Comparison of ENCODE assay signal across 24 cellular contexts in the genomic region with DNA sequence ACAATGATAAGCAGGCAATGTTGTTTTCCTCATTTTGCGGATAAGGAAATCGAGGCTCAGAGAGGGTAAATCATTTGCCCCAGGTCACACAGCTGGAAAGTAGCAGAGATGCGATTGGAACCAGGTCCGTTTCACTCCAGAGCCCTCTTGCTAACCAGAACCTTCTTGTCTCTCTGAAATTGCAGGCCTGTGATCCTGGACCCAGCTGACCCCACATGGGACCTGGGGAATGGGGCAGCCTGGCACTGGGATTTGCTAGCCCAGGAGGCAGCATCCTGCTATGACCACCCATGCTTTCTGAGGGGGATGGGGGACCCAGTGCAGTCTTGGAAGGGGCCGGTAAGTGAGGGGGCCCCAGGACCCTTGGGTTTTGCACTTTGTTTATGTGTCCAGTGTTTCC. TPM values are rescaled to one million over a fixed set of nuclear protein-coding genes. Genes with fewer than 3 reads are reported as not detected.
DNase-seq lines count a peak whose midpoint lies in the region; ATAC-seq, FAIRE-seq and TF ChIP-seq lines count a peak whose summit lies in the region.
"Had no signal": no experiment of that assay in that cellular context is flagged by ENCODE, and none has a peak within 500 bp of the region (broad histone marks: within the 10 kb centered on the region; RNA-seq: fewer than 3 reads in every experiment).

No MANE protein-coding gene starts in this region.

- no peak for FAIRE-seq in HepG2 (lab: Jason Lieb, UNC)
- no peak for FAIRE-seq in H1 (lab: Jason Lieb, UNC)
- FAIRE-seq: A204.1, GM12891, GM18507, GM19239 had no signal

- H3K23ac ChIP-seq in H1 (ENCODE audit: insufficient read length) (no peak overlapping the region), neuronal stem cell (ENCODE audit: low read depth, low read length, poor library complexity) (no peak overlapping the region)

- BruUV-seq in HepG2 (replicated peaks; lab: Mats Ljungman, UMichigan): no TSS peak

- H3K36me3 ChIP-seq in HepG2 (replicated peaks in 1 of 2; ENCODE audit: control insufficient read depth in 1 of 2, insufficient read depth in 2 of 2, low read length in 2 of 2): peaks cover 2 to 18% of the 10 kb centered on the region in 2 experiments; a peak in 4 of 5 replicates
- no peaks in the 10 kb centered on the region for H3K36me3 ChIP-seq in right lobe of liver
- no peaks in the 10 kb centered on the region for H3K36me3 ChIP-seq in H1 (ENCODE audit: control insufficient read depth in 2 of 4, insufficient read depth in 4 of 4, low read length in 3 of 4)
- no peaks in the 10 kb centered on the region for H3K36me3 ChIP-seq in neuronal stem cell (replicated peaks in 1 of 2; ENCODE audit: control insufficient read depth in 2 of 2, insufficient read depth in 2 of 2, low read length in 2 of 2)
- H3K36me3 ChIP-seq in aorta (ENCODE audit: control insufficient read depth in 1 of 2, insufficient read depth in 2 of 2, low read length in 1 of 2): peaks cover 1 to 5% of the 10 kb centered on the region in 2 donors

- WGBS in HepG2 (ENCODE audit: low lambda C conversion rate): 95% methylated on average over 4 of the region's 5 CpGs
- WGBS in right lobe of liver (ENCODE audit: insufficient coverage, low coverage, low lambda C conversion rate, missing lambda C conversion rate): no CpG with 5 or more reads among the region's 5 CpGs
- 93% methylated on average over 5 of the region's 5 CpGs; no CpG with 5 or more reads in 1 of the 2 experiments for WGBS in H1 (ENCODE audit: extremely low coverage in 1 of 2, insufficient coverage in 1 of 2, insufficient read length in 1 of 2, insufficient replicate concordance in 2 of 2, low coverage in 1 of 2, low lambda C conversion rate in 2 of 2, missing lambda C conversion rate in 1 of 2), 2 experiments
- no CpG with 5 or more reads among the region's 5 CpGs for WGBS in neuronal stem cell (ENCODE audit: extremely low coverage in 2 of 2, insufficient read length in 2 of 2, insufficient replicate concordance in 1 of 2), 2 donors
- WGBS in aorta, 2 donors: 90 to 96% methylated on average over 5 of the region's 5 CpGs

- intact Hi-C loops in HepG2 (cut with micrococcal nuclease; ENCODE audit: unreplicated experiment): no loop called here
- intact Hi-C loops in right lobe of liver (cut with DNase I): no loop called here
- intact Hi-C loops in aorta (cut with DNase I): no loop called here

- H2BK120ac ChIP-seq in H1 (replicated peaks; ENCODE audit: low read depth, low read length): no peak overlapping the region
- no peak overlapping the region for H2BK120ac ChIP-seq in neuronal stem cell (ENCODE audit: low read depth, low read length)

- H3K4me1 ChIP-seq in HepG2 (ENCODE audit: insufficient read depth, low read length) (no peaks in the 10 kb centered on the region), right lobe of liver (no peaks in the 10 kb centered on the region), H1 (replicated peaks in 1 of 4; ENCODE audit: control insufficient read depth in 3 of 4, insufficient read depth in 4 of 4, low read length in 3 of 4) (0 out of 7 replicates have a peak, but pooled peaks cover 0 to 3% (median 0%) of the 10 kb centered on the region in 4 experiments), neuronal stem cell (ENCODE audit: control insufficient read depth in 2 of 2, insufficient read depth in 1 of 2, low read depth in 1 of 2, low read length in 2 of 2) (no peaks in the 10 kb centered on the region), aorta (ENCODE audit: control insufficient read depth in 1 of 2, insufficient read depth in 2 of 2, low read length in 2 of 2) (no peaks in the 10 kb centered on the region)
- H3K4me1 ChIP-seq: BE2C; BLaER1 treated with 17β-estradiol and CSF1 and Interleukin-3, amounts not matched to agents 10 nM and 100 nM had no signal

- CTCF ChIA-PET in HepG2 (lab: Yijun Ruan, JAX; ENCODE audit: low intra/inter-chr PET ratio, low total read pairs): no interaction called here
- CTCF ChIA-PET in H1 (lab: Charles Lee; ENCODE audit: partially characterized antibody): interaction anchor here (0.8 to 1.0 kb wide), 2 partner anchors 47 to 55 kb away, joined by 3 read pairs; no protein-coding TSS in a partner anchor

- TF ChIP-seq CTCF in HepG2 (CRISPR knock-in tag; IDR thresholded peaks at IDR 0.05): no peak
- TF ChIP-seq CTCF in right lobe of liver (IDR thresholded peaks at IDR 0.05): no peak
- TF ChIP-seq CTCF in H1 (IDR thresholded peaks at IDR 0.05; ENCODE audit: control extremely low read depth in 1 of 3, insufficient read depth in 1 of 3, low read depth in 1 of 3, low read length in 3 of 3): no peak

- no peak overlapping the region for H3K4ac ChIP-seq in H1 (replicated peaks; ENCODE audit: insufficient read length, low read depth, low read length)
- no peak overlapping the region for H3K4ac ChIP-seq in neuronal stem cell (ENCODE audit: low read length)

- H3K14ac ChIP-seq in H1 (ENCODE audit: insufficient read length): no peak overlapping the region
- no peak overlapping the region for H3K14ac ChIP-seq in neuronal stem cell (ENCODE audit: low read length)

- DNase-seq in HepG2 (ENCODE audit: low spot score): no peak
- no peak for DNase-seq in right lobe of liver
- no peak for DNase-seq in H1 (ENCODE audit: low read depth in 1 of 2, low spot score in 2 of 2)
- DNase-seq in neuronal stem cell (ENCODE audit: low spot score): no peak
- no peak for DNase-seq in aorta
- no peak for DNase-seq in mesenteric fat pad (ENCODE audit: low spot score)
- DNase-seq: BE2C; CD4-positive, alpha-beta T cell; CD8-positive, alpha-beta memory T cell; DMS53; DMS79 treated with DMSO at 0.1 percent for 48 hours; GF-D8; GM23248; H9; HFFc6 had no signal

- H3K23me2 ChIP-seq in H1 (ENCODE audit: low read depth, low read length): no peaks in the 10 kb centered on the region

- H3K27ac ChIP-seq in HepG2 (ENCODE audit: extremely low read length, insufficient read depth, low read length) (no peak overlapping the region), right lobe of liver (no peak overlapping the region), H1 (ENCODE audit: low read depth, low read length) (no peak overlapping the region), neuronal stem cell (replicated peaks; ENCODE audit: low read length) (no peak overlapping the region), aorta (ENCODE audit: low read depth in 1 of 2, low read length in 2 of 2) (no peak overlapping the region)
- H3K27ac ChIP-seq: 22Rv1; BLaER1 treated with 17β-estradiol and CSF1 and Interleukin-3, amounts not matched to agents 10 nM and 100 nM; GM23248 had no signal

- H2BK12ac ChIP-seq in H1 (ENCODE audit: low read depth, low read length) (no peak overlapping the region), neuronal stem cell (ENCODE audit: low read length) (no peak overlapping the region)

- no peak overlapping the region for H2AK5ac ChIP-seq in H1 (ENCODE audit: low read depth, low read length)
- H2AK5ac ChIP-seq in neuronal stem cell (ENCODE audit: low read depth, low read length): no peak overlapping the region

- H4K8ac ChIP-seq in H1 (ENCODE audit: extremely low read depth, insufficient read depth, low read length) (no peak overlapping the region), neuronal stem cell (ENCODE audit: low read depth, low read length) (no peak overlapping the region)

- H3K4me2 ChIP-seq in HepG2 (ENCODE audit: low read depth, low read length): no peak overlapping the region
- H3K4me2 ChIP-seq in H1 (ENCODE audit: insufficient read depth in 1 of 2, low read depth in 2 of 2, low read length in 2 of 2): no peak overlapping the region
- H3K4me2 ChIP-seq in neuronal stem cell (ENCODE audit: insufficient read depth, low read length, poor library complexity, severe bottlenecking): no peak overlapping the region
- H3K4me2 ChIP-seq: BLaER1 treated with 17β-estradiol and CSF1 and Interleukin-3, amounts not matched to agents 10 nM and 100 nM had no signal

- H3K79me1 ChIP-seq in H1 (ENCODE audit: low read depth, low read length) (no peaks in the 10 kb centered on the region), neuronal stem cell (ENCODE audit: low read depth, low read length) (no peaks in the 10 kb centered on the region)

- H3K9me3 ChIP-seq in HepG2 (ENCODE audit: low read length) (no peaks in the 10 kb centered on the region), right lobe of liver (no peaks in the 10 kb centered on the region), H1 (ENCODE audit: insufficient read depth in 2 of 2, low read depth in 1 of 2, low read length in 1 of 2) (no peaks in the 10 kb centered on the region), neuronal stem cell (replicated peaks in 1 of 2; ENCODE audit: control insufficient read depth in 2 of 2, insufficient read depth in 1 of 2, low read depth in 1 of 2, low read length in 2 of 2) (peaks cover 0 to 1% of the 10 kb centered on the region in 2 donors), aorta (ENCODE audit: control insufficient read depth, low read length) (no peaks in the 10 kb centered on the region)
- H3K9me3 ChIP-seq: BE2C had no signal

- H3K18ac ChIP-seq in H1 (ENCODE audit: extremely low read depth, low read length) (no peak overlapping the region), neuronal stem cell (ENCODE audit: low read length) (no peak overlapping the region)

- H2BK5ac ChIP-seq in H1 (ENCODE audit: low read depth, low read length) (no peak overlapping the region), neuronal stem cell (ENCODE audit: low read length) (peak overlapping the region; percentile 29)

- no peak for TF ChIP-seq RAD21 in HepG2 (CRISPR knock-in tag; IDR thresholded peaks at IDR 0.05)
- no peak for TF ChIP-seq RAD21 in H1 (IDR thresholded peaks at IDR 0.05 in 1 of 2, conservative IDR thresholded peaks at IDR 0.05 in 1 of 2; ENCODE audit: low read depth in 2 of 2, low read length in 2 of 2)

- TF ChIP-seq EP300 in HepG2 (IDR thresholded peaks at IDR 0.05; ENCODE audit: low read depth in 2 of 2, low read length in 2 of 2) (no peak), HepG2 (CRISPR knock-in tag; IDR thresholded peaks at IDR 0.05; ENCODE audit: borderline replicate concordance) (no peak), H1 (IDR thresholded peaks at IDR 0.05; ENCODE audit: borderline replicate concordance in 1 of 2, low read depth in 2 of 2, low read length in 2 of 2) (no peak)

- no peak overlapping the region for H2BK15ac ChIP-seq in H1 (ENCODE audit: low read length)
- no peak overlapping the region for H2BK15ac ChIP-seq in neuronal stem cell (ENCODE audit: low read length)

- H4K20me1 ChIP-seq in HepG2 (ENCODE audit: insufficient read depth, low read length) (no peaks in the 10 kb centered on the region), H1 (replicated peaks in 1 of 2; ENCODE audit: control insufficient read depth in 1 of 2, insufficient read depth in 2 of 2, low read length in 2 of 2) (no peaks in the 10 kb centered on the region)
- H4K20me1 ChIP-seq: BLaER1 treated with 17β-estradiol and CSF1 and Interleukin-3, amounts not matched to agents 10 nM and 100 nM had no signal

- no peak overlapping the region for H2AFZ ChIP-seq in HepG2 (ENCODE audit: low read length)
- no peak overlapping the region for H2AFZ ChIP-seq in H1 (ENCODE audit: low read length)
- no peak overlapping the region for H2AFZ ChIP-seq in neuronal stem cell (ENCODE audit: low read length)
- H2AFZ ChIP-seq: GM23248 had no signal

- no peak overlapping the region for H3K56ac ChIP-seq in H1 (replicated peaks; ENCODE audit: insufficient read length, low read depth, low read length)

- H3K27me3 ChIP-seq in HepG2 (ENCODE audit: control insufficient read depth in 1 of 2, insufficient read depth in 2 of 2, low read length in 2 of 2) (no peaks in the 10 kb centered on the region), right lobe of liver (no peaks in the 10 kb centered on the region), H1 (replicated peaks in 1 of 4; ENCODE audit: control insufficient read depth in 3 of 4, extremely low read depth in 1 of 4, insufficient read depth in 3 of 4, low read length in 3 of 4) (no peaks in the 10 kb centered on the region), neuronal stem cell (ENCODE audit: control insufficient read depth in 3 of 3, insufficient read depth in 3 of 3, low read depth in 1 of 3, low read length in 3 of 3) (no peaks in the 10 kb centered on the region), aorta (ENCODE audit: control insufficient read depth in 1 of 2, insufficient read depth in 2 of 2, low read length in 1 of 2) (no peaks in the 10 kb centered on the region)
- H3K27me3 ChIP-seq: BE2C; BLaER1 treated with 17β-estradiol and CSF1 and Interleukin-3, amounts not matched to agents 10 nM and 100 nM had no signal

- no peak for TF ChIP-seq POLR2A in HepG2 (IDR thresholded peaks at IDR 0.05; ENCODE audit: insufficient read depth in 1 of 2, low read depth in 2 of 2, low read length in 2 of 2)
- no peak for TF ChIP-seq POLR2A in right lobe of liver (IDR thresholded peaks at IDR 0.05)
- no peak for TF ChIP-seq POLR2A in H1 (IDR thresholded peaks at IDR 0.05; ENCODE audit: control extremely low read depth in 1 of 2, low read depth in 2 of 2, low read length in 2 of 2)

- no peak overlapping the region for H2BK20ac ChIP-seq in H1 (ENCODE audit: low read length)

- H4K91ac ChIP-seq in H1 (replicated peaks; ENCODE audit: insufficient read length, low read length) (no peak overlapping the region), neuronal stem cell (ENCODE audit: low read depth, low read length, poor library complexity) (no peak overlapping the region)

- no peak overlapping the region for H3K9ac ChIP-seq in HepG2 (ENCODE audit: insufficient read depth, low read depth, low read length)
- H3K9ac ChIP-seq in H1 (replicated peaks in 1 of 4; ENCODE audit: extremely low read depth in 1 of 4, low read depth in 3 of 4, low read length in 3 of 4): no peak overlapping the region
- no peak overlapping the region for H3K9ac ChIP-seq in neuronal stem cell (ENCODE audit: low read depth, low read length, poor library complexity)
- H3K9ac ChIP-seq: BLaER1 treated with 17β-estradiol and CSF1 and Interleukin-3, amounts not matched to agents 10 nM and 100 nM; GM23248 had no signal

- in situ Hi-C loops in HepG2 (cut with HindIII; ENCODE audit: extremely low pct_ligation_motif_present, low pct_unique_long_range_greater_than_20kb): no loop called here

- POLR2A ChIA-PET in HepG2 (lab: Yijun Ruan, JAX) (interaction anchor here (0.7 kb wide), 1 partner anchor 41 kb away, joined by 3 read pairs; the partner anchor contains the start of gene OAS1), H1 (lab: Charles Lee; ENCODE audit: partially characterized antibody) (no interaction called here)

- no peaks in the 10 kb centered on the region for H3K79me2 ChIP-seq in HepG2 (ENCODE audit: insufficient read depth, low read length)
- H3K79me2 ChIP-seq in H1 (ENCODE audit: control insufficient read depth in 1 of 2, insufficient read depth in 2 of 2, low read length in 2 of 2): no peaks in the 10 kb centered on the region

- H4K5ac ChIP-seq in H1 (ENCODE audit: insufficient read length, low read depth, low read length): no peak overlapping the region

- no peak for ATAC-seq in HepG2
- no peak for ATAC-seq in right lobe of liver
- ATAC-seq in GM19023 (IDR thresholded peaks at IDR 0.05; ENCODE audit: unreplicated experiment): no peak
- ATAC-seq in aorta (ENCODE audit: low FRiP score): no peak
- ATAC-seq: HCT116 had no signal

- H3K4me3 ChIP-seq in HepG2 (replicated peaks in 1 of 3; ENCODE audit: insufficient read depth in 1 of 3, low read depth in 2 of 3, low read length in 3 of 3): no peak overlapping the region
- no peak overlapping the region for H3K4me3 ChIP-seq in right lobe of liver
- H3K4me3 ChIP-seq in H1 (ENCODE audit: extremely low read depth in 1 of 4, insufficient read depth in 2 of 4, low read depth in 3 of 4, low read length in 4 of 4): no peak overlapping the region
- H3K4me3 ChIP-seq in neuronal stem cell (ENCODE audit: low read length in 2 of 2): no peak overlapping the region
- no peak overlapping the region for H3K4me3 ChIP-seq in aorta (ENCODE audit: low read length in 2 of 2)
- H3K4me3 ChIP-seq: BLaER1 treated with 17β-estradiol and CSF1 and Interleukin-3, amounts not matched to agents 10 nM and 100 nM; GM23248 had no signal

RNA-seq across cellular contexts. Expression of gene OAS3, which starts 9.5 kb away (rescaled TPM):
- 10.5 and 16.7 TPM in 2 replicates for total RNA-seq in HepG2 (2016; rRNA removed; fragmentation: Illumina TruSeq; extraction: Trizol)
- 0.79 and 0.81 TPM in 2 replicates for total RNA-seq in HepG2 (2016; cell fraction: cytosol; rRNA removed; fragmentation: Illumina TruSeq; extraction: Trizol; ENCODE audit: low read depth)
- total RNA-seq in HepG2 (2016; cell fraction: insoluble cytoplasmic fraction; rRNA removed; fragmentation: Illumina TruSeq; extraction: Trizol): 11.3 and 14.6 TPM in 2 replicates
- 3.8 and 3.9 TPM in 2 replicates for total RNA-seq in HepG2 (2016; cell fraction: membrane; rRNA removed; fragmentation: Illumina TruSeq; extraction: Trizol)
- 8.6 and 11.6 TPM in 2 replicates for total RNA-seq in HepG2 (2016; cell fraction: nucleus; rRNA removed; fragmentation: Illumina TruSeq; extraction: Trizol)
- 4.8 and 6.7 TPM in 2 replicates for polyA plus RNA-seq in HepG2 (2011; rRNA removed)
- 3.6 TPM in 2 replicates for polyA plus RNA-seq in HepG2 (2011; cell fraction: cytosol; rRNA removed)
- 16.1 and 17.1 TPM in 2 replicates for polyA plus RNA-seq in HepG2 (2011; cell fraction: nucleus; rRNA removed)
- 4.8 and 5.6 TPM in 2 replicates for polyA plus RNA-seq in HepG2 (2012)
- polyA plus RNA-seq in HepG2 (2016; cell fraction: cytosol; fragmentation: Illumina TruSeq; extraction: Trizol; ENCODE audit: low read depth): 0.70 and 0.71 TPM in 2 replicates
- polyA plus RNA-seq in HepG2 (2016; cell fraction: insoluble cytoplasmic fraction; fragmentation: Illumina TruSeq; extraction: Trizol; ENCODE audit: low read depth): 12.8 and 14.3 TPM in 2 replicates
- polyA plus RNA-seq in HepG2 (2016; cell fraction: membrane; fragmentation: Illumina TruSeq; extraction: Trizol; ENCODE audit: low read depth): 2.1 and 2.2 TPM in 2 replicates
- polyA plus RNA-seq in HepG2 (2016; cell fraction: nucleus; fragmentation: Illumina TruSeq; extraction: Trizol; ENCODE audit: insufficient read depth, low read depth): 10.5 and 12.9 TPM in 2 replicates
- 35.2 and 111 TPM in 2 replicates for polyA minus RNA-seq in HepG2 (2011; rRNA and poly(A)+ RNA removed; ENCODE audit: low replicate concordance)
- polyA minus RNA-seq in HepG2 (2011; cell fraction: cytosol; rRNA and poly(A)+ RNA removed): 6.7 and 6.8 TPM in 2 replicates
- 12.4 and 16.2 TPM in 2 replicates for polyA minus RNA-seq in HepG2 (2011; cell fraction: nucleus; rRNA and poly(A)+ RNA removed)
- 10 to 100 TPM in 1 of 6 experiments, 1 to 10 TPM in 5; 4.4 to 10.2 (median 7.2) TPM for total RNA-seq in right lobe of liver
- total RNA-seq in H1 (2021; fragmentation: NEBNext Ultra II Directional; extraction: Animal tissue kit (Norgen Biotek cat#: 25700)): 0.73 and 1.1 TPM in 2 replicates
- 3.7 and 4.3 TPM in 2 replicates for polyA plus RNA-seq in H1 (2011; rRNA removed)
- 1.8 TPM for polyA plus RNA-seq in H1 (2011; cell fraction: cytosol; rRNA removed)
- 3.3 TPM for polyA plus RNA-seq in H1 (2011; cell fraction: nucleus; rRNA removed)
- polyA plus RNA-seq in H1 (2012, experiment 1 of 2): 1.1 to 2.0 TPM (median 1.6 TPM) in 4 replicates
- polyA plus RNA-seq in H1 (2012, experiment 2 of 2): 0.89 TPM
- 0.49 TPM for polyA plus RNA-seq in H1 (2013, experiment 1 of 2)
- 0.42 TPM for polyA plus RNA-seq in H1 (2013, experiment 2 of 2)
- polyA minus RNA-seq in H1 (2011; rRNA and poly(A)+ RNA removed): 3.6 and 9.5 TPM in 2 replicates
- 3.4 TPM for polyA minus RNA-seq in H1 (2011; cell fraction: cytosol; rRNA and poly(A)+ RNA removed)
- polyA minus RNA-seq in H1 (2011; cell fraction: nucleus; rRNA and poly(A)+ RNA removed): 2.7 TPM
- polyA plus RNA-seq in neuronal stem cell (2013, experiment 1 of 2): 0.01 TPM
- 0.03 TPM for polyA plus RNA-seq in neuronal stem cell (2013, experiment 2 of 2)
- total RNA-seq in aorta: 10 to 100 TPM; 16.7 to 19.1 TPM
- 1 to 10 TPM; 2.6 to 4.8 TPM for polyA plus RNA-seq in aorta
- 34.7 TPM for total RNA-seq in mesenteric fat pad

RNA-seq across cellular contexts. Expression of gene OAS2, which starts 30.6 kb away (rescaled TPM):
- 0.24 and 0.44 TPM in 2 replicates for total RNA-seq in HepG2 (2016; rRNA removed; fragmentation: Illumina TruSeq; extraction: Trizol)
- not detected in 2 replicates for total RNA-seq in HepG2 (2016; cell fraction: cytosol; rRNA removed; fragmentation: Illumina TruSeq; extraction: Trizol; ENCODE audit: low read depth)
- 0.11 TPM in 1 of 2 replicates, not detected in the other for total RNA-seq in HepG2 (2016; cell fraction: insoluble cytoplasmic fraction; rRNA removed; fragmentation: Illumina TruSeq; extraction: Trizol)
- total RNA-seq in HepG2 (2016; cell fraction: membrane; rRNA removed; fragmentation: Illumina TruSeq; extraction: Trizol): 0.10 TPM in 1 of 2 replicates, not detected in the other
- total RNA-seq in HepG2 (2016; cell fraction: nucleus; rRNA removed; fragmentation: Illumina TruSeq; extraction: Trizol): not detected in 2 replicates
- polyA plus RNA-seq in HepG2 (2011; rRNA removed): 0.05 and 0.10 TPM in 2 replicates
- polyA plus RNA-seq in HepG2 (2011; cell fraction: cytosol; rRNA removed): 0.07 and 0.09 TPM in 2 replicates
- 0.13 and 0.23 TPM in 2 replicates for polyA plus RNA-seq in HepG2 (2011; cell fraction: nucleus; rRNA removed)
- not detected in 2 replicates for polyA plus RNA-seq in HepG2 (2012)
- polyA plus RNA-seq in HepG2 (2016; cell fraction: cytosol; fragmentation: Illumina TruSeq; extraction: Trizol; ENCODE audit: low read depth): not detected in 2 replicates
- 0.20 TPM in 1 of 2 replicates, not detected in the other for polyA plus RNA-seq in HepG2 (2016; cell fraction: insoluble cytoplasmic fraction; fragmentation: Illumina TruSeq; extraction: Trizol; ENCODE audit: low read depth)
- not detected in 2 replicates for polyA plus RNA-seq in HepG2 (2016; cell fraction: membrane; fragmentation: Illumina TruSeq; extraction: Trizol; ENCODE audit: low read depth)
- not detected in 2 replicates for polyA plus RNA-seq in HepG2 (2016; cell fraction: nucleus; fragmentation: Illumina TruSeq; extraction: Trizol; ENCODE audit: insufficient read depth, low read depth)
- polyA minus RNA-seq in HepG2 (2011; rRNA and poly(A)+ RNA removed; ENCODE audit: low replicate concordance): 0.98 TPM in 1 of 2 replicates, not detected in the other
- not detected in 2 replicates for polyA minus RNA-seq in HepG2 (2011; cell fraction: cytosol; rRNA and poly(A)+ RNA removed)
- polyA minus RNA-seq in HepG2 (2011; cell fraction: nucleus; rRNA and poly(A)+ RNA removed): not detected in 2 replicates
- total RNA-seq in right lobe of liver: 10 to 100 TPM in 1 of 6 experiments, 1 to 10 TPM in 5; 5.2 to 13.4 (median 7.1) TPM
- not detected in 2 replicates for total RNA-seq in H1 (2021; fragmentation: NEBNext Ultra II Directional; extraction: Animal tissue kit (Norgen Biotek cat#: 25700))
- polyA plus RNA-seq in H1 (2011; rRNA removed): 0.06 TPM in 1 of 2 replicates, not detected in the other
- polyA plus RNA-seq in H1 (2011; cell fraction: cytosol; rRNA removed): not detected
- polyA plus RNA-seq in H1 (2011; cell fraction: nucleus; rRNA removed): not detected
- polyA plus RNA-seq in H1 (2012, experiment 1 of 2): 0.06 to 0.20 TPM in 2 of 4 replicates, not detected in the others
- not detected for polyA plus RNA-seq in H1 (2012, experiment 2 of 2)
- polyA plus RNA-seq in H1 (2013, experiment 1 of 2): 0.02 TPM
- polyA plus RNA-seq in H1 (2013, experiment 2 of 2): 0.06 TPM
- polyA minus RNA-seq in H1 (2011; rRNA and poly(A)+ RNA removed): 0.06 and 0.07 TPM in 2 replicates
- polyA minus RNA-seq in H1 (2011; cell fraction: cytosol; rRNA and poly(A)+ RNA removed): not detected
- not detected for polyA minus RNA-seq in H1 (2011; cell fraction: nucleus; rRNA and poly(A)+ RNA removed)
- polyA plus RNA-seq in neuronal stem cell (2013, experiment 1 of 2): 0.01 TPM
- polyA plus RNA-seq in neuronal stem cell (2013, experiment 2 of 2): not detected
- total RNA-seq in aorta: 10 to 100 TPM; 12.6 to 18.6 TPM
- 1 to 10 TPM; 4.8 to 8.1 TPM for polyA plus RNA-seq in aorta
- 36.6 TPM for total RNA-seq in mesenteric fat pad
- total RNA-seq: G401, H9 had no signal

RNA-seq across cellular contexts. Expression of gene OAS1, which starts 41.0 kb away (rescaled TPM):
- total RNA-seq in HepG2 (2016; rRNA removed; fragmentation: Illumina TruSeq; extraction: Trizol) (6.5 and 7.5 TPM in 2 replicates), right lobe of liver (10 to 100 TPM; 19.2 to 23.0 (median 22.5) TPM), aorta (10 to 100 TPM; 20.9 to 25.0 TPM), mesenteric fat pad (53.4 TPM)
- 1.1 and 1.7 TPM in 2 replicates for total RNA-seq in HepG2 (2016; cell fraction: cytosol; rRNA removed; fragmentation: Illumina TruSeq; extraction: Trizol; ENCODE audit: low read depth)
- total RNA-seq in HepG2 (2016; cell fraction: insoluble cytoplasmic fraction; rRNA removed; fragmentation: Illumina TruSeq; extraction: Trizol): 6.6 and 7.4 TPM in 2 replicates
- 2.5 and 2.8 TPM in 2 replicates for total RNA-seq in HepG2 (2016; cell fraction: membrane; rRNA removed; fragmentation: Illumina TruSeq; extraction: Trizol)
- 3.5 and 4.5 TPM in 2 replicates for total RNA-seq in HepG2 (2016; cell fraction: nucleus; rRNA removed; fragmentation: Illumina TruSeq; extraction: Trizol)
- polyA plus RNA-seq in HepG2 (2011; rRNA removed) (10.6 and 17.5 TPM in 2 replicates), H1 (2011; rRNA removed) (0.13 and 0.23 TPM in 2 replicates), aorta (10 to 100 TPM in 1 of 2 donors, 1 to 10 TPM in 1; 3.8 to 26.0 TPM)
- 12.2 and 13.8 TPM in 2 replicates for polyA plus RNA-seq in HepG2 (2011; cell fraction: cytosol; rRNA removed)
- polyA plus RNA-seq in HepG2 (2011; cell fraction: nucleus; rRNA removed): 8.3 and 11.0 TPM in 2 replicates
- 7.5 and 8.1 TPM in 2 replicates for polyA plus RNA-seq in HepG2 (2012)
- 1.2 and 1.9 TPM in 2 replicates for polyA plus RNA-seq in HepG2 (2016; cell fraction: cytosol; fragmentation: Illumina TruSeq; extraction: Trizol; ENCODE audit: low read depth)
- 8.9 and 10.5 TPM in 2 replicates for polyA plus RNA-seq in HepG2 (2016; cell fraction: insoluble cytoplasmic fraction; fragmentation: Illumina TruSeq; extraction: Trizol; ENCODE audit: low read depth)
- 1.7 and 2.1 TPM in 2 replicates for polyA plus RNA-seq in HepG2 (2016; cell fraction: membrane; fragmentation: Illumina TruSeq; extraction: Trizol; ENCODE audit: low read depth)
- polyA plus RNA-seq in HepG2 (2016; cell fraction: nucleus; fragmentation: Illumina TruSeq; extraction: Trizol; ENCODE audit: insufficient read depth, low read depth): 5.1 and 5.6 TPM in 2 replicates
- polyA minus RNA-seq in HepG2 (2011; rRNA and poly(A)+ RNA removed; ENCODE audit: low replicate concordance): 18.8 and 54.6 TPM in 2 replicates
- 4.9 and 5.5 TPM in 2 replicates for polyA minus RNA-seq in HepG2 (2011; cell fraction: cytosol; rRNA and poly(A)+ RNA removed)
- polyA minus RNA-seq in HepG2 (2011; cell fraction: nucleus; rRNA and poly(A)+ RNA removed): 6.3 and 12.1 TPM in 2 replicates
- total RNA-seq in H1 (2021; fragmentation: NEBNext Ultra II Directional; extraction: Animal tissue kit (Norgen Biotek cat#: 25700)): not detected in 2 replicates
- 0.10 TPM for polyA plus RNA-seq in H1 (2011; cell fraction: cytosol; rRNA removed)
- 0.06 TPM for polyA plus RNA-seq in H1 (2011; cell fraction: nucleus; rRNA removed)
- 0.26 to 0.72 TPM (median 0.36 TPM) in 3 of 4 replicates, not detected in the other for polyA plus RNA-seq in H1 (2012, experiment 1 of 2)
- 0.17 TPM for polyA plus RNA-seq in H1 (2012, experiment 2 of 2)
- not detected for polyA plus RNA-seq in H1 (2013, experiment 1 of 2)
- polyA plus RNA-seq in H1 (2013, experiment 2 of 2): not detected
- polyA minus RNA-seq in H1 (2011; rRNA and poly(A)+ RNA removed): not detected in 2 replicates
- not detected for polyA minus RNA-seq in H1 (2011; cell fraction: cytosol; rRNA and poly(A)+ RNA removed)
- not detected for polyA minus RNA-seq in H1 (2011; cell fraction: nucleus; rRNA and poly(A)+ RNA removed)
- polyA plus RNA-seq in neuronal stem cell (2013, experiment 1 of 2): not detected
- polyA plus RNA-seq in neuronal stem cell (2013, experiment 2 of 2): not detected
- total RNA-seq: G401, GM23248, H9, HFFc6 had no signal

Comparison
In these comparisons a context has a peak if more than half of its experiments do, and no peak if none do; other contexts are left out.
1. Of the 41 proteins assayed by ChIP-seq in both HepG2 and H1: peak only in HepG2: none; only in H1: KDM1A; in both: none; in neither: 40.